ENCODE assay signal across 18 cellular contexts in the genomic region with DNA sequence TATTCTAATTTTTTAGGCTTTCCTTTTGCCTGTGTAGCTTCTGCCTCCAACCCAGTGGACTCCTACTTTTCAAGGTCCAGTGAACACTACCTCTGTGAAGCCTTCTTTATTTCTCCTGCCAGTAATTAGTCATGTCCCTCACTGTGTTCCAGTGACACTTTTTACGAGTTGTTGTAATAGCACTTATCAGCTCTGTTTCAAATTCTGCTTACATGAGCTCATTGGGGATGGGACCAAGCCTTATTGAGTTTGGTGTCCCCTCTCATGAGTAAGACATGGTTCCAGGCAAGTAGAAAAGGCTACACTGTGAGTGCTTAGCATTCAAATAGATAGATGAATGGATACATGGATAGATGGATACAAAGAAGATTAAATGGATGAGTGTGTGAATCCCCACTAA.
DNase-seq lines count a peak whose midpoint lies in the region; ATAC-seq, FAIRE-seq and TF ChIP-seq lines count a peak whose summit lies in the region.
"Had no signal": no experiment of that assay in that cellular context is flagged by ENCODE, and none has a peak within 500 bp of the region (broad histone marks: within the 10 kb centered on the region; RNA-seq: fewer than 3 reads in every experiment).

No MANE protein-coding gene starts in this region.

- H3K4me1 ChIP-seq in HEK293 (ENCODE audit: control insufficient read depth, insufficient read depth, low read length) (peaks cover 4% of the 10 kb centered on the region; the same call in 1 of the 2 replicates), HAP-1 (peaks cover 5% of the 10 kb centered on the region; the same call in 1 of the 2 replicates)

- H3K9me3 ChIP-seq in HEK293 (ENCODE audit: control insufficient read depth, insufficient read depth, low read depth, low read length) (no peaks in the 10 kb centered on the region), HAP-1 (no peaks in the 10 kb centered on the region)
- H3K9me3 ChIP-seq: BE2C had no signal

- POLR2A ChIA-PET in HEK293 (lab: Yijun Ruan, JAX) = no interaction called here

- no peak for ATAC-seq in GM18868 (IDR thresholded peaks at IDR 0.05; ENCODE audit: unreplicated experiment)

- no peak for TF ChIP-seq CTCF in HEK293 (tag by site-specific recombination; IDR thresholded peaks at IDR 0.05)

- H3K4me3 ChIP-seq in HEK293 (ENCODE audit: low read depth, low read length) (no peak overlapping the region), HAP-1 (no peak overlapping the region)

- DNase-seq in M059J (ENCODE audit: low read depth) (peak; percentile 46), kidney tubule cell (ENCODE audit: low spot score) (peak; percentile 23), urothelium cell line (ENCODE audit: low spot score) (no peak), COR-L47 (lab: John Stamatoyannopoulos, UW) (no peak), HAP-1 (ENCODE audit: low spot score in 2 of 2) (no peak)
- DNase-seq: ACHN; BE2C; C1 segment of cervical spinal cord; CD4-positive, CD25-positive, alpha-beta regulatory T cell; CD8-positive, alpha-beta memory T cell; DMS153; DMS79 treated with DMSO at 0.1 percent for 48 hours; GF-D8; GOT3; H7; KG1 had no signal

- no peak overlapping the region for H3K27ac ChIP-seq in HEK293 (ENCODE audit: extremely low read depth, low read depth, low read length)

- H3K27me3 ChIP-seq in HAP-1 (ENCODE audit: low read depth) = no peaks in the 10 kb centered on the region
- H3K27me3 ChIP-seq: BE2C had no signal

- peak; percentile 40 for FAIRE-seq in urothelium cell line (lab: Jason Lieb, UNC)

- H3K36me3 ChIP-seq in HEK293 (ENCODE audit: control insufficient read depth in 2 of 2, insufficient read depth in 1 of 2, low read length in 2 of 2) (no peaks in the 10 kb centered on the region), HAP-1 (replicated peaks) (no peaks in the 10 kb centered on the region)
- H3K36me3 ChIP-seq: BE2C had no signal

- CTCF ChIA-PET in HEK293 (lab: Yijun Ruan, JAX) = interaction anchor here (0.9 to 1.0 kb wide), 2 partner anchors 542 to 615 kb away, joined by 3 to 6 read pairs; no protein-coding TSS in a partner anchor

- in situ Hi-C loops in HAP-1 (cut with MboI; ENCODE audit: low sequenced_read_pairs) = no loop called here

TF ChIP-seq in HEK293, 187 proteins besides CTCF, POLR2A, EP300 and RAD21 (continues in another document):
- TF ChIP-seq ZFP3 (tag by site-specific recombination; IDR thresholded peaks at IDR 0.05; ENCODE audit: low read depth) = no peak
- TF ChIP-seq SP7 (tag by site-specific recombination; IDR thresholded peaks at IDR 0.05) = peak; percentile 60
- peak; percentile 83 for TF ChIP-seq ZNF843 (tag by site-specific recombination; IDR thresholded peaks at IDR 0.05)
- TF ChIP-seq ZNF169 (tag by site-specific recombination; IDR thresholded peaks at IDR 0.05) = no peak
- no peak for TF ChIP-seq ZNF24 (tag by site-specific recombination; IDR thresholded peaks at IDR 0.05)
- peak; percentile 52 for TF ChIP-seq FEZF1 (tag by site-specific recombination; IDR thresholded peaks at IDR 0.05)
- TF ChIP-seq ZNF660 (tag by site-specific recombination; IDR thresholded peaks at IDR 0.05) = 0 out of 2 replicates have a peak, but pooled peaks have one; percentile 28
- TF ChIP-seq ZNF514 (tag by site-specific recombination; IDR thresholded peaks at IDR 0.05) = no peak
- TF ChIP-seq, protein P1, sequence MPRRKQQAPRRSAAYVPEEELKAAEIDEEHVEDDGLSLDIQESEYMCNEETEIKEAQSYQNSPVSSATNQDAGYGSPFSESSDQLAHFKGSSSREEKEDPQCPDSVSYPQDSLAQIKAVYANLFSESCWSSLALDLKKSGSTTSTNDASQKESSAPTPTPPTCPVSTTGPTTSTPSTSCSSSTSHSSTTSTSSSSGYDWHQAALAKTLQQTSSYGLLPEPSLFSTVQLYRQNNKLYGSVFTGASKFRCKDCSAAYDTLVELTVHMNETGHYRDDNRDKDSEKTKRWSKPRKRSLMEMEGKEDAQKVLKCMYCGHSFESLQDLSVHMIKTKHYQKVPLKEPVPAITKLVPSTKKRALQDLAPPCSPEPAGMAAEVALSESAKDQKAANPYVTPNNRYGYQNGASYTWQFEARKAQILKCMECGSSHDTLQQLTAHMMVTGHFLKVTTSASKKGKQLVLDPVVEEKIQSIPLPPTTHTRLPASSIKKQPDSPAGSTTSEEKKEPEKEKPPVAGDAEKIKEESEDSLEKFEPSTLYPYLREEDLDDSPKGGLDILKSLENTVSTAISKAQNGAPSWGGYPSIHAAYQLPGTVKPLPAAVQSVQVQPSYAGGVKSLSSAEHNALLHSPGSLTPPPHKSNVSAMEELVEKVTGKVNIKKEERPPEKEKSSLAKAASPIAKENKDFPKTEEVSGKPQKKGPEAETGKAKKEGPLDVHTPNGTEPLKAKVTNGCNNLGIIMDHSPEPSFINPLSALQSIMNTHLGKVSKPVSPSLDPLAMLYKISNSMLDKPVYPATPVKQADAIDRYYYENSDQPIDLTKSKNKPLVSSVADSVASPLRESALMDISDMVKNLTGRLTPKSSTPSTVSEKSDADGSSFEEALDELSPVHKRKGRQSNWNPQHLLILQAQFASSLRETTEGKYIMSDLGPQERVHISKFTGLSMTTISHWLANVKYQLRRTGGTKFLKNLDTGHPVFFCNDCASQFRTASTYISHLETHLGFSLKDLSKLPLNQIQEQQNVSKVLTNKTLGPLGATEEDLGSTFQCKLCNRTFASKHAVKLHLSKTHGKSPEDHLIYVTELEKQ (tag by site-specific recombination; IDR thresholded peaks at IDR 0.05; ENCODE audit: borderline replicate concordance) = peak; percentile 31; the same call in 1 of the 2 replicates
- TF ChIP-seq GLI2 (tag by site-specific recombination; IDR thresholded peaks at IDR 0.05; ENCODE audit: borderline replicate concordance, low read depth) = no peak
- TF ChIP-seq ZNF747 (tag by site-specific recombination; IDR thresholded peaks at IDR 0.05) = no peak
- no peak for TF ChIP-seq HOXA7 (CRISPR knock-in tag; IDR thresholded peaks at IDR 0.05; ENCODE audit: borderline replicate concordance)
- peak; percentile 53; the same call in 1 of the 2 replicates for TF ChIP-seq ZEB2 (tag by site-specific recombination; IDR thresholded peaks at IDR 0.05)
- TF ChIP-seq, protein P2, sequence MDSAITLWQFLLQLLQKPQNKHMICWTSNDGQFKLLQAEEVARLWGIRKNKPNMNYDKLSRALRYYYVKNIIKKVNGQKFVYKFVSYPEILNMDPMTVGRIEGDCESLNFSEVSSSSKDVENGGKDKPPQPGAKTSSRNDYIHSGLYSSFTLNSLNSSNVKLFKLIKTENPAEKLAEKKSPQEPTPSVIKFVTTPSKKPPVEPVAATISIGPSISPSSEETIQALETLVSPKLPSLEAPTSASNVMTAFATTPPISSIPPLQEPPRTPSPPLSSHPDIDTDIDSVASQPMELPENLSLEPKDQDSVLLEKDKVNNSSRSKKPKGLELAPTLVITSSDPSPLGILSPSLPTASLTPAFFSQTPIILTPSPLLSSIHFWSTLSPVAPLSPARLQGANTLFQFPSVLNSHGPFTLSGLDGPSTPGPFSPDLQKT (IDR thresholded peaks at IDR 0.05; ENCODE audit: borderline replicate concordance, low read depth, low read length) = no peak
- peak; percentile 70; the same call in 1 of the 2 replicates for TF ChIP-seq MZF1 (tag by site-specific recombination; IDR thresholded peaks at IDR 0.05; ENCODE audit: borderline replicate concordance)
- peak; percentile 29; the same call in 1 of the 2 replicates for TF ChIP-seq ZFP69B (tag by site-specific recombination; IDR thresholded peaks at IDR 0.05)
- TF ChIP-seq, protein P3, sequence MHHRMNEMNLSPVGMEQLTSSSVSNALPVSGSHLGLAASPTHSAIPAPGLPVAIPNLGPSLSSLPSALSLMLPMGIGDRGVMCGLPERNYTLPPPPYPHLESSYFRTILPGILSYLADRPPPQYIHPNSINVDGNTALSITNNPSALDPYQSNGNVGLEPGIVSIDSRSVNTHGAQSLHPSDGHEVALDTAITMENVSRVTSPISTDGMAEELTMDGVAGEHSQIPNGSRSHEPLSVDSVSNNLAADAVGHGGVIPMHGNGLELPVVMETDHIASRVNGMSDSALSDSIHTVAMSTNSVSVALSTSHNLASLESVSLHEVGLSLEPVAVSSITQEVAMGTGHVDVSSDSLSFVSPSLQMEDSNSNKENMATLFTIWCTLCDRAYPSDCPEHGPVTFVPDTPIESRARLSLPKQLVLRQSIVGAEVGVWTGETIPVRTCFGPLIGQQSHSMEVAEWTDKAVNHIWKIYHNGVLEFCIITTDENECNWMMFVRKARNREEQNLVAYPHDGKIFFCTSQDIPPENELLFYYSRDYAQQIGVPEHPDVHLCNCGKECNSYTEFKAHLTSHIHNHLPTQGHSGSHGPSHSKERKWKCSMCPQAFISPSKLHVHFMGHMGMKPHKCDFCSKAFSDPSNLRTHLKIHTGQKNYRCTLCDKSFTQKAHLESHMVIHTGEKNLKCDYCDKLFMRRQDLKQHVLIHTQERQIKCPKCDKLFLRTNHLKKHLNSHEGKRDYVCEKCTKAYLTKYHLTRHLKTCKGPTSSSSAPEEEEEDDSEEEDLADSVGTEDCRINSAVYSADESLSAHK (tag by site-specific recombination; IDR thresholded peaks at IDR 0.05) = 0 out of 2 replicates have a peak, but pooled peaks have one; percentile 21
- no peak for TF ChIP-seq ZNF473 (tag by site-specific recombination; IDR thresholded peaks at IDR 0.05)
- TF ChIP-seq ZNF629 (tag by site-specific recombination; IDR thresholded peaks at IDR 0.05) = peak; percentile 31; the same call in 1 of the 2 replicates

Comparison
In these comparisons a context has a peak if more than half of its experiments do, and no peak if none do; other contexts are left out.
1. DNase-seq: peak in M059J (single experiment) and kidney tubule cell (single experiment); none in urothelium cell line (single experiment), COR-L47 (single experiment) and HAP-1 (0 of 2).